ENCODE assay signal across 8 cellular contexts in the genomic region with DNA sequence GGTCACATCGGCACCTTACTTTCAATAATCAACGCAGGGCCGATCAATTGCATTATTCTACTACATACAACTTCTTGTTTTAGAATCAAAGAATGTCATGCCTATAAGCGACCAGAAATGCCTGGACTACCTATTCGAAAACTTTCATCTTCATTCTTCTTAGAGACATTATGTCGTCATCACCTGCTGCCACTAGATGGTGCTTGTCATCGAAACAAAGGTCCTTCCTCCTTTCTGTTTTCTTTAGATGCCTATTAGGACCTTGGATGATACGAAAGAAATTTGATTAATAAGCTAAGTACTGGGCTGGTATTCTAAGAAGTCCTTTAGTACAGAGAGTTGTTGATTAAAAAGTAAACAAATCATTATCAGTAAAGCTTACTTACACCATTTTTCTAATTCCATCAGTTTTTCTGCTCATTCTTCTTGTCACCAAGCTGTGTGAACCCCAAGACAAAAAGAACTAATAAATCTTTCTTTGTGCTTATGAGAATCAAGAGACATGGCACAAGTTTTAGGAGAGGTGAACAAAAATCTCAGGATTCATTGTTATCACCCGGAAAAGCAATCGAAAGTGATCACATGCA.
DNase-seq lines count a peak whose midpoint lies in the region; ATAC-seq and TF ChIP-seq lines count a peak whose summit lies in the region.

No MANE protein-coding gene starts in this region.

- H2BK5ac ChIP-seq in trophoblast cell (ENCODE audit: low read depth, low read length, poor library complexity): no peak overlapping the region

- no peak overlapping the region for H2BK120ac ChIP-seq in trophoblast cell (ENCODE audit: insufficient read depth, low read length, poor library complexity)

- no peak overlapping the region for H3K4me3 ChIP-seq in fibroblast of the aortic adventitia (ENCODE audit: low read depth, low read length)
- H3K4me3 ChIP-seq in trophoblast cell (ENCODE audit: low read depth, low read length): no peak overlapping the region

- DNase-seq in COLO668 (lab: John Stamatoyannopoulos, UW; ENCODE audit: unreplicated experiment) (peak; percentile 35), NCI-H2196 (lab: John Stamatoyannopoulos, UW; ENCODE audit: unreplicated experiment) (peak; percentile 27), fibroblast of the aortic adventitia (ENCODE audit: low read depth) (peak; percentile 79), trophoblast cell (peak; percentile 31 to 76)
- peak; percentile 37 for DNase-seq in activated CD4-positive, alpha-beta T cell treated with anti-CD3 and anti-CD28 coated beads for 48 hours
- DNase-seq in activated CD4-positive, CD25-positive, alpha-beta regulatory T cell (lab: John Stamatoyannopoulos, UW): no peak

- peaks cover 4% of the 10 kb centered on the region for H3K79me1 ChIP-seq in trophoblast cell (ENCODE audit: low read length)

- H3K4me1 ChIP-seq in trophoblast cell (ENCODE audit: control insufficient read depth in 1 of 2, insufficient read depth in 2 of 2, low read length in 2 of 2): peaks cover 0 to 5% of the 10 kb centered on the region in 2 experiments

- H3K9me3 ChIP-seq in trophoblast cell (ENCODE audit: insufficient read depth, low read depth, low read length): peaks cover 2% of the 10 kb centered on the region

- peaks cover 4% of the 10 kb centered on the region for H3K79me2 ChIP-seq in trophoblast cell (ENCODE audit: control insufficient read depth, insufficient read depth, low read length, poor library complexity)

- H3K27me3 ChIP-seq in trophoblast cell (ENCODE audit: insufficient read depth, low read length): peaks cover 16% of the 10 kb centered on the region

- no peak overlapping the region for H3K14ac ChIP-seq in trophoblast cell (ENCODE audit: low read length)

- H4K8ac ChIP-seq in trophoblast cell (ENCODE audit: low read depth, low read length): no peak overlapping the region

- no peak overlapping the region for H3K4me2 ChIP-seq in trophoblast cell (ENCODE audit: low read length)

- H3K23ac ChIP-seq in trophoblast cell (ENCODE audit: low read length): no peak overlapping the region

- no peak overlapping the region for H2BK12ac ChIP-seq in trophoblast cell (ENCODE audit: low read length)

- no peak overlapping the region for H4K12ac ChIP-seq in trophoblast cell (ENCODE audit: low read depth, low read length)

- no peaks in the 10 kb centered on the region for H3K36me3 ChIP-seq in trophoblast cell (ENCODE audit: control insufficient read depth in 1 of 2, insufficient read depth in 2 of 2, low read length in 2 of 2)

- no peak overlapping the region for H3K4ac ChIP-seq in trophoblast cell (ENCODE audit: low read depth, low read length)

- no CpG with 5 or more reads among the region's 10 CpGs for WGBS in trophoblast cell (ENCODE audit: extremely low coverage, insufficient coverage, insufficient read length)

- H2AFZ ChIP-seq in trophoblast cell (ENCODE audit: insufficient read depth, low read length, poor library complexity): no peak overlapping the region

- no peak overlapping the region for H3K18ac ChIP-seq in trophoblast cell (ENCODE audit: low read length)

- no peak overlapping the region for H3K27ac ChIP-seq in trophoblast cell (ENCODE audit: low read depth, low read length)

- no peak overlapping the region for H3K9ac ChIP-seq in trophoblast cell (ENCODE audit: low read length)

- no peak overlapping the region for H2AK5ac ChIP-seq in trophoblast cell (ENCODE audit: low read length)

- H4K91ac ChIP-seq in trophoblast cell (ENCODE audit: low read depth, low read length): no peak overlapping the region

- ATAC-seq in GM18868 (IDR thresholded peaks at IDR 0.05; ENCODE audit: unreplicated experiment) (peak; percentile 78), HG02981 (IDR thresholded peaks at IDR 0.05; ENCODE audit: unreplicated experiment) (peak; percentile 63)

- TF ChIP-seq CTCF in fibroblast of the aortic adventitia (IDR thresholded peaks at IDR 0.05; ENCODE audit: insufficient read depth, low read length): peak; percentile 70

Comparison
In these comparisons a context has a peak if more than half of its experiments do, and no peak if none do; other contexts are left out.
1. DNase-seq: peak in COLO668 (single experiment), NCI-H2196 (single experiment), activated CD4-positive, alpha-beta T cell treated with anti-CD3 and anti-CD28 coated beads for 48 hours (single experiment), fibroblast of the aortic adventitia (single experiment) and trophoblast cell (2 of 2); none in activated CD4-positive, CD25-positive, alpha-beta regulatory T cell (0 of 4).